Comparison of ENCODE assay signal across 1 cellular context in the genomic region with DNA sequence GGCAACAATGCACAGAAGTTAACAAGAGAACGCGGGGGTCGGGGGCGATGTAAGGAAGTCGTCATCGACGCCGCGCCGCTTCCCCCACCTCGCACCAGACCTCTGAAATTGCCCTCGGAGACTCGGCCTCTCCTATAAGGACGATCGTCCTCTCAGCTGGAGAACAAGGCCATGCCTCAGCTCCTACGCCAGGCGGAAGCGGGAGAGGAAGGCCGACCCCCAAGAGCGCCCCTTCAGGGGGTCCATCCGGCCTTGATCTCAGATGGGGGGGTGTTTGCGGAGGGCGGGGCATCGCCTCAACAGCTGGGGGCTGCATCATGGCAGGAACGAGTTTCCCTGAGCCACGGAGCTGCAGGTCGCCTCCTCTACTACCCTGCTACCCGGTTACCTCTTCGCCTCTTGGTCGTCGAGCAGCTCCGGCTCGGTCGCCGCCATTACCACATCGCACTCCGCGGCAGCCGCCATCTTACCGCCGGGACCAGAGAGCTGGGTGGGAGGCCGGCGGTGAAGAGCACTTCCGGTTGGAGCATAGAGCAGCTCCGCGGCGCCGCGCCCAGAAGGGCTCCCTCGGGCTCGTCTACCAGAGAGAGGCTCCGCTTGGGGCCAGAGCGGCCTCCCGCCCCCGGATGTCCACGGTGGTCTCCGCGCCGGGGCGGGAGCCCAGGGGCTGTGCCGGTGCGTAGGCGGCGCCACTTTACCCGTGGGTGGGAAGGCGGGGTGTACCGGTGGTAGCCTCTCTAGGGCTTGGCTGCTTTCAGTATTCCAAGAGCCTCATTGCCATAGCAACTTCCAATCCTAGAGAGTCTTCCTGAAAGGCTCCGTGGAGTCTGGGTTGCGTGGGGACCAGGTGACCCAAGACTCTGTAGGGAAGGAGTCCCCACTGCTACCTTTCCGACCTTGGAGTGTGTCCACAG.
TF ChIP-seq lines count a peak whose summit lies in the region.

A gene with protein sequence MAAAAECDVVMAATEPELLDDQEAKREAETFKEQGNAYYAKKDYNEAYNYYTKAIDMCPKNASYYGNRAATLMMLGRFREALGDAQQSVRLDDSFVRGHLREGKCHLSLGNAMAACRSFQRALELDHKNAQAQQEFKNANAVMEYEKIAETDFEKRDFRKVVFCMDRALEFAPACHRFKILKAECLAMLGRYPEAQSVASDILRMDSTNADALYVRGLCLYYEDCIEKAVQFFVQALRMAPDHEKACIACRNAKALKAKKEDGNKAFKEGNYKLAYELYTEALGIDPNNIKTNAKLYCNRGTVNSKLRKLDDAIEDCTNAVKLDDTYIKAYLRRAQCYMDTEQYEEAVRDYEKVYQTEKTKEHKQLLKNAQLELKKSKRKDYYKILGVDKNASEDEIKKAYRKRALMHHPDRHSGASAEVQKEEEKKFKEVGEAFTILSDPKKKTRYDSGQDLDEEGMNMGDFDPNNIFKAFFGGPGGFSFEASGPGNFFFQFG (minus strand): TSS at position 488 of the 914 bp plus-strand sequence. CDS start 23 bp downstream, at position 465.

TF ChIP-seq in K562, 482 proteins besides CTCF, POLR2A, EP300 and RAD21 (continued from another document and continues in another):
- TF ChIP-seq SIN3B (IDR thresholded peaks at IDR 0.05; ENCODE audit: low read depth) (peak; percentile 70), FOXA1 (IDR thresholded peaks at IDR 0.05; ENCODE audit: borderline replicate concordance) (no peak), ZNF217 (CRISPR knock-in tag; IDR thresholded peaks at IDR 0.05) (no peak), RBFOX2 (IDR thresholded peaks at IDR 0.05; ENCODE audit: low read depth, low read length) (peak; percentile 98), SRSF3 (IDR thresholded peaks at IDR 0.05; ENCODE audit: insufficient read depth, low read length) (peak; percentile 94; the same call in 1 of the 2 replicates), NRF1 (conservative IDR thresholded peaks at IDR 0.05 in 1 of 2, IDR thresholded peaks at IDR 0.05 in 1 of 2) (peak; percentile 69 to 76), FOSL1 (tag; conservative IDR thresholded peaks at IDR 0.05) (peak; percentile 45; the same call in 1 of the 2 replicates), PCBP1 (IDR thresholded peaks at IDR 0.05; ENCODE audit: low read depth, low read length, poor library complexity, severe bottlenecking) (peak; percentile 90), ERF (CRISPR knock-in tag; IDR thresholded peaks at IDR 0.05) (0 out of 2 replicates have a peak, but pooled peaks have one; percentile 8), ZC3H11A (IDR thresholded peaks at IDR 0.05; ENCODE audit: low read depth, low read length) (no peak), ETS2 (tag; IDR thresholded peaks at IDR 0.05; ENCODE audit: borderline replicate concordance, poor library complexity, severe bottlenecking) (no peak), THRAP3 (IDR thresholded peaks at IDR 0.05; ENCODE audit: borderline replicate concordance) (peak; percentile 47; the same call in 1 of the 2 replicates), TCF7L2 (IDR thresholded peaks at IDR 0.05; ENCODE audit: low read depth, low read length) (no peak), SP2 (IDR thresholded peaks at IDR 0.05; ENCODE audit: extremely low read depth, low read depth, low read length, poor library complexity, severe bottlenecking) (peak; percentile 98), BRD9 (IDR thresholded peaks at IDR 0.05; ENCODE audit: low read depth, partially characterized antibody) (peak; percentile 79), CBX1 (IDR thresholded peaks at IDR 0.05; ENCODE audit: low read depth) (0 out of 2 replicates have a peak, but pooled peaks have one; percentile 24), SPI1 (IDR thresholded peaks at IDR 0.05; ENCODE audit: borderline replicate concordance, low read depth, low read length) (0 out of 2 replicates have a peak, but pooled peaks have one; percentile 11), XRCC3 (IDR thresholded peaks at IDR 0.05) (no peak), SMC3 (conservative IDR thresholded peaks at IDR 0.05; ENCODE audit: insufficient read depth, low read depth, low read length) (no peak), HNRNPLL (IDR thresholded peaks at IDR 0.05; ENCODE audit: low read depth, low read length, poor library complexity, severe bottlenecking) (peak; percentile 49), KDM5B (IDR thresholded peaks at IDR 0.05; ENCODE audit: insufficient replicate concordance, low read depth, low read length) (peak; percentile 59), FOXA3 (CRISPR knock-in tag; conservative IDR thresholded peaks at IDR 0.05 in 1 of 2, IDR thresholded peaks at IDR 0.05 in 1 of 2) (no peak), PURB (CRISPR knock-in tag; IDR thresholded peaks at IDR 0.05; ENCODE audit: low read depth) (no peak), BRD4 (IDR thresholded peaks at IDR 0.05) (peak; percentile 96), JUN (IDR thresholded peaks at IDR 0.05; ENCODE audit: borderline replicate concordance, low read depth, low read length) (0 out of 2 replicates have a peak, but pooled peaks have one; percentile 36), JUN (CRISPR knock-in tag; IDR thresholded peaks at IDR 0.05; ENCODE audit: borderline replicate concordance) (no peak), ZFP36 (IDR thresholded peaks at IDR 0.05; ENCODE audit: low read depth, low read length, partially characterized antibody) (no peak), GTF2E2 (tag; IDR thresholded peaks at IDR 0.05) (no peak; the same call in 1 of the 2 replicates), HDAC1 (IDR thresholded peaks at IDR 0.05) (0 out of 4 replicates have a peak, but pooled peaks of 1 of the 2 experiments have one; percentile 35)
- TF ChIP-seq, protein P1, sequence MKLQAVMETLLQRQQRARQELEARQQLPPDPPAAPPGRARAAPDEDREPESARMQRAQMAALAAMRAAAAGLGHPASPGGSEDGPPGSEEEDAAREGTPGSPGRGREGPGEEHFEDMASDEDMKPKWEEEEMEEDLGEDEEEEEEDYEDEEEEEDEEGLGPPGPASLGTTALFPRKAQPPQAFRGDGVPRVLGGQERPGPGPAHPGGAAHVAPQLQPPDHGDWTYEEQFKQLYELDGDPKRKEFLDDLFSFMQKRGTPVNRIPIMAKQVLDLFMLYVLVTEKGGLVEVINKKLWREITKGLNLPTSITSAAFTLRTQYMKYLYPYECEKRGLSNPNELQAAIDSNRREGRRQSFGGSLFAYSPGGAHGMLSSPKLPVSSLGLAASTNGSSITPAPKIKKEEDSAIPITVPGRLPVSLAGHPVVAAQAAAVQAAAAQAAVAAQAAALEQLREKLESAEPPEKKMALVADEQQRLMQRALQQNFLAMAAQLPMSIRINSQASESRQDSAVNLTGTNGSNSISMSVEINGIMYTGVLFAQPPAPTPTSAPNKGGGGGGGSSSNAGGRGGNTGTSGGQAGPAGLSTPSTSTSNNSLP (IDR thresholded peaks at IDR 0.05; ENCODE audit: borderline replicate concordance, low read depth, low read length): no peak
- TF ChIP-seq, protein P2, sequence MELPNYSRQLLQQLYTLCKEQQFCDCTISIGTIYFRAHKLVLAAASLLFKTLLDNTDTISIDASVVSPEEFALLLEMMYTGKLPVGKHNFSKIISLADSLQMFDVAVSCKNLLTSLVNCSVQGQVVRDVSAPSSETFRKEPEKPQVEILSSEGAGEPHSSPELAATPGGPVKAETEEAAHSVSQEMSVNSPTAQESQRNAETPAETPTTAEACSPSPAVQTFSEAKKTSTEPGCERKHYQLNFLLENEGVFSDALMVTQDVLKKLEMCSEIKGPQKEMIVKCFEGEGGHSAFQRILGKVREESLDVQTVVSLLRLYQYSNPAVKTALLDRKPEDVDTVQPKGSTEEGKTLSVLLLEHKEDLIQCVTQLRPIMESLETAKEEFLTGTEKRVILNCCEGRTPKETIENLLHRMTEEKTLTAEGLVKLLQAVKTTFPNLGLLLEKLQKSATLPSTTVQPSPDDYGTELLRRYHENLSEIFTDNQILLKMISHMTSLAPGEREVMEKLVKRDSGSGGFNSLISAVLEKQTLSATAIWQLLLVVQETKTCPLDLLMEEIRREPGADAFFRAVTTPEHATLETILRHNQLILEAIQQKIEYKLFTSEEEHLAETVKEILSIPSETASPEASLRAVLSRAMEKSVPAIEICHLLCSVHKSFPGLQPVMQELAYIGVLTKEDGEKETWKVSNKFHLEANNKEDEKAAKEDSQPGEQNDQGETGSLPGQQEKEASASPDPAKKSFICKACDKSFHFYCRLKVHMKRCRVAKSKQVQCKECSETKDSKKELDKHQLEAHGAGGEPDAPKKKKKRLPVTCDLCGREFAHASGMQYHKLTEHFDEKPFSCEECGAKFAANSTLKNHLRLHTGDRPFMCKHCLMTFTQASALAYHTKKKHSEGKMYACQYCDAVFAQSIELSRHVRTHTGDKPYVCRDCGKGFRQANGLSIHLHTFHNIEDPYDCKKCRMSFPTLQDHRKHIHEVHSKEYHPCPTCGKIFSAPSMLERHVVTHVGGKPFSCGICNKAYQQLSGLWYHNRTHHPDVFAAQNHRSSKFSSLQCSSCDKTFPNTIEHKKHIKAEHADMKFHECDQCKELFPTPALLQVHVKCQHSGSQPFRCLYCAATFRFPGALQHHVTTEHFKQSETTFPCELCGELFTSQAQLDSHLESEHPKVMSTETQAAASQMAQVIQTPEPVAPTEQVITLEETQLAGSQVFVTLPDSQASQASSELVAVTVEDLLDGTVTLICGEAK (IDR thresholded peaks at IDR 0.05): peak; percentile 91
- TF ChIP-seq, protein P2 (CRISPR knock-in tag; IDR thresholded peaks at IDR 0.05): no peak
- TF ChIP-seq, protein P3, sequence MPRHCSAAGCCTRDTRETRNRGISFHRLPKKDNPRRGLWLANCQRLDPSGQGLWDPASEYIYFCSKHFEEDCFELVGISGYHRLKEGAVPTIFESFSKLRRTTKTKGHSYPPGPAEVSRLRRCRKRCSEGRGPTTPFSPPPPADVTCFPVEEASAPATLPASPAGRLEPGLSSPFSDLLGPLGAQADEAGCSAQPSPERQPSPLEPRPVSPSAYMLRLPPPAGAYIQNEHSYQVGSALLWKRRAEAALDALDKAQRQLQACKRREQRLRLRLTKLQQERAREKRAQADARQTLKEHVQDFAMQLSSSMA (CRISPR knock-in tag; IDR thresholded peaks at IDR 0.05): 0 out of 2 replicates have a peak, but pooled peaks have one; percentile 45
- TF ChIP-seq, protein P4, sequence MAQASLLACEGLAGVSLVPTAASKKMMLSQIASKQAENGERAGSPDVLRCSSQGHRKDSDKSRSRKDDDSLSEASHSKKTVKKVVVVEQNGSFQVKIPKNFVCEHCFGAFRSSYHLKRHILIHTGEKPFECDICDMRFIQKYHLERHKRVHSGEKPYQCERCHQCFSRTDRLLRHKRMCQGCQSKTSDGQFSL (CRISPR knock-in tag; IDR thresholded peaks at IDR 0.05): peak; percentile 98
- TF ChIP-seq, protein P4 (tag; IDR thresholded peaks at IDR 0.05): peak in 1 of 2 experiments; percentile 93; a peak in 2 of 4 replicates
- TF ChIP-seq, protein P5, sequence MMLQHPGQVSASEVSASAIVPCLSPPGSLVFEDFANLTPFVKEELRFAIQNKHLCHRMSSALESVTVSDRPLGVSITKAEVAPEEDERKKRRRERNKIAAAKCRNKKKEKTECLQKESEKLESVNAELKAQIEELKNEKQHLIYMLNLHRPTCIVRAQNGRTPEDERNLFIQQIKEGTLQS (IDR thresholded peaks at IDR 0.05): no peak
- TF ChIP-seq, protein P5 (CRISPR knock-in tag; conservative IDR thresholded peaks at IDR 0.05): 0 out of 2 replicates have a peak, but pooled peaks have one; percentile 15
- TF ChIP-seq, protein P6, sequence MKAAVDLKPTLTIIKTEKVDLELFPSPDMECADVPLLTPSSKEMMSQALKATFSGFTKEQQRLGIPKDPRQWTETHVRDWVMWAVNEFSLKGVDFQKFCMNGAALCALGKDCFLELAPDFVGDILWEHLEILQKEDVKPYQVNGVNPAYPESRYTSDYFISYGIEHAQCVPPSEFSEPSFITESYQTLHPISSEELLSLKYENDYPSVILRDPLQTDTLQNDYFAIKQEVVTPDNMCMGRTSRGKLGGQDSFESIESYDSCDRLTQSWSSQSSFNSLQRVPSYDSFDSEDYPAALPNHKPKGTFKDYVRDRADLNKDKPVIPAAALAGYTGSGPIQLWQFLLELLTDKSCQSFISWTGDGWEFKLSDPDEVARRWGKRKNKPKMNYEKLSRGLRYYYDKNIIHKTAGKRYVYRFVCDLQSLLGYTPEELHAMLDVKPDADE (conservative IDR thresholded peaks at IDR 0.05; ENCODE audit: control insufficient read depth, low read depth, low read length): peak; percentile 85
- TF ChIP-seq, protein P7, sequence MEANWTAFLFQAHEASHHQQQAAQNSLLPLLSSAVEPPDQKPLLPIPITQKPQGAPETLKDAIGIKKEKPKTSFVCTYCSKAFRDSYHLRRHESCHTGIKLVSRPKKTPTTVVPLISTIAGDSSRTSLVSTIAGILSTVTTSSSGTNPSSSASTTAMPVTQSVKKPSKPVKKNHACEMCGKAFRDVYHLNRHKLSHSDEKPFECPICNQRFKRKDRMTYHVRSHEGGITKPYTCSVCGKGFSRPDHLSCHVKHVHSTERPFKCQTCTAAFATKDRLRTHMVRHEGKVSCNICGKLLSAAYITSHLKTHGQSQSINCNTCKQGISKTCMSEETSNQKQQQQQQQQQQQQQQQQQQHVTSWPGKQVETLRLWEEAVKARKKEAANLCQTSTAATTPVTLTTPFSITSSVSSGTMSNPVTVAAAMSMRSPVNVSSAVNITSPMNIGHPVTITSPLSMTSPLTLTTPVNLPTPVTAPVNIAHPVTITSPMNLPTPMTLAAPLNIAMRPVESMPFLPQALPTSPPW (CRISPR knock-in tag; IDR thresholded peaks at IDR 0.05): peak; percentile 55; the same call in 1 of the 2 replicates
